In genomic region chr12:108302471-108303311, GRCh38 we compare ENCODE assay signal across 9 cellular contexts. TPM values are rescaled to one million over a fixed set of nuclear protein-coding genes. Genes with fewer than 3 reads are reported as not detected.
DNase-seq lines count a peak whose midpoint lies in the region; ATAC-seq and TF ChIP-seq lines count a peak whose summit lies in the region.
"Had no signal": no experiment of that assay in that cellular context is flagged by ENCODE, and none has a peak within 500 bp of the region (broad histone marks: within the 10 kb centered on the region; RNA-seq: fewer than 3 reads in every experiment).

No MANE protein-coding gene starts in this region.

- no peaks in the 10 kb centered on the region for H3K9me3 Mint-ChIP-seq in activated naive CD8-positive, alpha-beta T cell treated with anti-CD3 and anti-CD28 coated beads for 36 hours

- H3K4me1 Mint-ChIP-seq in activated naive CD8-positive, alpha-beta T cell treated with anti-CD3 and anti-CD28 coated beads for 36 hours = peaks cover 3% of the 10 kb centered on the region

- no peak for TF ChIP-seq CTCF in astrocyte of the spinal cord (IDR thresholded peaks at IDR 0.05; ENCODE audit: low read depth, low read length)

- no peak overlapping the region for H3K9ac ChIP-seq in skeletal muscle tissue (ENCODE audit: low read depth in 1 of 3, low read length in 3 of 3)

- no peaks in the 10 kb centered on the region for H3K36me3 Mint-ChIP-seq in activated naive CD8-positive, alpha-beta T cell treated with anti-CD3 and anti-CD28 coated beads for 36 hours

- no peaks in the 10 kb centered on the region for H3K9me3 ChIP-seq in skeletal muscle tissue (ENCODE audit: control insufficient read depth in 3 of 3, low read length in 3 of 3)

- no peak overlapping the region for H3K4me3 Mint-ChIP-seq in activated naive CD8-positive, alpha-beta T cell treated with anti-CD3 and anti-CD28 coated beads for 36 hours

- no peak overlapping the region for H3K27ac Mint-ChIP-seq in activated naive CD8-positive, alpha-beta T cell treated with anti-CD3 and anti-CD28 coated beads for 36 hours

- H3K27me3 Mint-ChIP-seq in activated naive CD8-positive, alpha-beta T cell treated with anti-CD3 and anti-CD28 coated beads for 36 hours = peaks cover 17% of the 10 kb centered on the region

- peaks cover 0 to 8% (median 0%) of the 10 kb centered on the region in 3 donors for H3K27me3 ChIP-seq in skeletal muscle tissue (ENCODE audit: control insufficient read depth in 3 of 3, insufficient read depth in 3 of 3, low read length in 3 of 3)

- DNase-seq in H4 (ENCODE audit: low spot score) (peak; percentile 97), astrocyte of the spinal cord (ENCODE audit: low read depth, low spot score) (peak; percentile 80), iPS-NIHi11 (ENCODE audit: low spot score) (peak; percentile 61)
- no peak for DNase-seq in activated naive CD8-positive, alpha-beta T cell treated with anti-CD3 and anti-CD28 coated beads for 36 hours
- DNase-seq in activated CD4-positive, alpha-beta T cell treated with anti-CD3 and anti-CD28 coated beads, Interleukin-2, amount 50 U/mL, for 1 hour = no peak
- DNase-seq: activated CD8-positive, alpha-beta memory T cell treated with anti-CD3 and anti-CD28 coated beads for 24 hours had no signal

- H3K4me3 ChIP-seq in astrocyte of the spinal cord (ENCODE audit: low read depth, low read length) = no peak overlapping the region
- no peak overlapping the region for H3K4me3 ChIP-seq in skeletal muscle tissue (ENCODE audit: low read length in 3 of 3)

- no peak for ATAC-seq in HG02571 (IDR thresholded peaks at IDR 0.05; ENCODE audit: unreplicated experiment)
- ATAC-seq in HG03432 (IDR thresholded peaks at IDR 0.05; ENCODE audit: unreplicated experiment) = no peak

- H3K36me3 ChIP-seq in skeletal muscle tissue (ENCODE audit: control insufficient read depth in 3 of 3, insufficient read depth in 3 of 3, low read length in 3 of 3) = no peaks in the 10 kb centered on the region

- peaks cover 51 to 54% (median 54%) of the 10 kb centered on the region in 3 donors for H3K4me1 ChIP-seq in skeletal muscle tissue (ENCODE audit: control insufficient read depth in 3 of 3, insufficient read depth in 3 of 3, low read length in 3 of 3)

- in situ Hi-C loops in astrocyte of the spinal cord (cut with HindIII; ENCODE audit: low sequenced_read_pairs) = no loop called here

- peak overlapping the region; percentile 85 for H3K27ac ChIP-seq in skeletal muscle tissue (ENCODE audit: low read depth, low read length)

RNA-seq across cellular contexts. Expression of gene CMKLR1, which starts 36.4 kb away (rescaled TPM):
- total RNA-seq in H4 (2014; rRNA removed; shearing (Covaris generic)) = 1.5 and 1.6 TPM in 2 replicates
- total RNA-seq in skeletal muscle tissue = 5.7 TPM
- total RNA-seq in activated naive CD8-positive, alpha-beta T cell treated with anti-CD3 and anti-CD28 coated beads for 36 hours = not detected

Comparison
In these comparisons a context has a peak if more than half of its experiments do, and no peak if none do; other contexts are left out.
1. DNase-seq: peak in H4 (single experiment), astrocyte of the spinal cord (single experiment) and iPS-NIHi11 (single experiment); none in activated naive CD8-positive, alpha-beta T cell treated with anti-CD3 and anti-CD28 coated beads for 36 hours (single experiment) and activated CD4-positive, alpha-beta T cell treated with anti-CD3 and anti-CD28 coated beads, Interleukin-2, amount 50 U/mL, for 1 hour (single experiment).